29 cellular contexts compared by ENCODE assay signal in the genomic region with DNA sequence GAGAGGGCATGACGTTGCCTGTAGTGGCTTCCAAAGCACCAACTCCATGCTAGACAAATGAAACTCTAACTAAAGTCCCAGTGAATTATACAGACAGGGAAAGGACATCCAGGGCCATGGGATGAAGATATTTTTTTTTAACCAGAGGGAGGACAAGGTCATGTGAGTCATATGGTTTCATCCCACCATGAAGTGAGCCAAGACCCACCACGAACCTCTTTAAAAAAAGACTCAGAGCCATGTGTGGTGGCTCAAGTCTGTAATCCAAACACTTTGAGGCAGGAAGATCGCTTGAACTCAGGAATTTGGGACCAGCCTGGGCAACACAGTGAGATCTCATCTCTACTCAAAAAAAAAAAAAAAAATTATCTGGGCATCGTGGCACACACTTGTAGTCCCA.
"Had no signal": no experiment of that assay in that cellular context is flagged by ENCODE, and none has a peak within 500 bp of the region (broad histone marks: within the 10 kb centered on the region; RNA-seq: fewer than 3 reads in every experiment).

No MANE protein-coding gene starts in this region.

- ATAC-seq: activated CD4-positive, alpha-beta T cell treated with anti-CD3 and anti-CD28 coated beads for 36 hours; activated CD8-positive, alpha-beta memory T cell treated with anti-CD3 and anti-CD28 coated beads, Interleukin-2, amount 10 ng/mL, durations not matched to agents 7 days and 5 days; activated CD8-positive, alpha-beta T cell treated with anti-CD3 and anti-CD28 coated beads, Interleukin-2, amount 10 ng/mL, durations not matched to agents 7 days and 5 days; activated naive CD8-positive, alpha-beta T cell treated with anti-CD3 and anti-CD28 coated beads, Interleukin-2, amount 50 U/mL, for 24 hours; body of pancreas; foreskin keratinocyte; gastroesophageal sphincter; heart right ventricle had no signal

- DNase-seq: activated CD4-positive, alpha-beta memory T cell treated with anti-CD3 and anti-CD28 coated beads for 36 hours; activated CD4-positive, alpha-beta T cell treated with anti-CD3 and anti-CD28 coated beads for 36 hours; activated CD4-positive, alpha-beta T cell treated with anti-CD3 and anti-CD28 coated beads, Interleukin-2, amount 10 ng/mL, durations not matched to agents 24 days and 14 days; activated CD4-positive, CD25-positive, alpha-beta regulatory T cell; activated CD4-positive, CD25-positive, alpha-beta regulatory T cell treated with anti-CD3 and anti-CD28 coated beads, Interleukin-2, amount 50 U/mL, for 72 hours; activated CD8-positive, alpha-beta memory T cell treated with anti-CD3 and anti-CD28 coated beads, Interleukin-2, amount 10 ng/mL, durations not matched to agents 7 days and 5 days; activated CD8-positive, alpha-beta memory T cell treated with anti-CD3 and anti-CD28 coated beads, Interleukin-2, amount 50 U/mL, for 4 hours; activated CD8-positive, alpha-beta T cell treated with anti-CD3 and anti-CD28 coated beads, Interleukin-2, amount 10 ng/mL, durations not matched to agents 7 days and 5 days; activated effector memory CD4-positive, alpha-beta T cell treated with anti-CD3 and anti-CD28 coated beads, Interleukin-2, amount 50 U/mL, for 16 hours; activated naive CD4-positive, alpha-beta T cell treated with anti-CD3 and anti-CD28 coated beads for 36 hours; activated naive CD8-positive, alpha-beta T cell treated with anti-CD3 and anti-CD28 coated beads for 36 hours; activated naive CD8-positive, alpha-beta T cell treated with anti-CD3 and anti-CD28 coated beads, Interleukin-2, amount 50 U/mL, for 24 hours; activated T-cell treated with anti-CD3 and anti-CD28 coated beads, Interleukin-2, amount 50 U/mL, for 1 hour; activated T-cell treated with anti-CD3 and anti-CD28 coated beads, Interleukin-2, amount 50 U/mL, for 48 hours; adrenal gland; amygdala; aorta; body of pancreas; caudate nucleus; cerebellar nuclear complex; colonic mucosa; effector CD8-positive, alpha-beta T cell; esophagus squamous epithelium; foreskin keratinocyte; heart right ventricle; T-helper 2 cell had no signal

- H3K27me3 ChIP-seq: adrenal gland, body of pancreas, colonic mucosa, foreskin keratinocyte, gastroesophageal sphincter had no signal

- H3K36me3 ChIP-seq: adrenal gland, colonic mucosa, esophagus squamous epithelium, gastroesophageal sphincter, heart right ventricle had no signal

- H3K4me1 ChIP-seq: adrenal gland, body of pancreas, colonic mucosa, esophagus squamous epithelium, foreskin keratinocyte, gastroesophageal sphincter had no signal

- H3K4me3 ChIP-seq: adrenal gland, body of pancreas, colonic mucosa, esophagus squamous epithelium, gastroesophageal sphincter, heart right ventricle had no signal

- H3K27ac ChIP-seq: adrenal gland, body of pancreas, colonic mucosa, epithelial cell of prostate, esophagus squamous epithelium, foreskin keratinocyte, gastroesophageal sphincter, heart right ventricle had no signal

- H3K9me3 ChIP-seq: adrenal gland, body of pancreas, colonic mucosa, esophagus squamous epithelium, gastroesophageal sphincter, heart right ventricle had no signal

- FAIRE-seq: endometrium had no signal
